In genomic region chr3:16177962-16178627, GRCh38 we compare ENCODE assay signal across 1 cellular context.
TF ChIP-seq lines count a peak whose summit lies in the region.

No MANE protein-coding gene starts in this region.

TF ChIP-seq in HepG2, 621 proteins besides CTCF, POLR2A, EP300 and RAD21 (continued from another document and continues in another):
- 0 out of 2 replicates have a peak, but pooled peaks have one; percentile 70 for TF ChIP-seq ZNF580 (CRISPR knock-in tag; IDR thresholded peaks at IDR 0.05; ENCODE audit: borderline replicate concordance, low read depth)
- TF ChIP-seq ZFP36 (IDR thresholded peaks at IDR 0.05; ENCODE audit: borderline replicate concordance, low read depth, low read length, partially characterized antibody), result peak; percentile 8
- TF ChIP-seq FOXC1 (CRISPR knock-in tag; IDR thresholded peaks at IDR 0.05; ENCODE audit: borderline replicate concordance), result peak; percentile 27; the same call in 1 of the 2 replicates
- 0 out of 2 replicates have a peak, but pooled peaks have one; percentile 45 for TF ChIP-seq POGK (CRISPR knock-in tag; conservative IDR thresholded peaks at IDR 0.05)
- TF ChIP-seq GABPB1 (CRISPR knock-in tag; IDR thresholded peaks at IDR 0.05), result peak; percentile 55; the same call in 1 of the 2 replicates
- 0 out of 2 replicates have a peak, but pooled peaks have one; percentile 49 for TF ChIP-seq ATF7-NPFF (CRISPR knock-in tag; IDR thresholded peaks at IDR 0.05; ENCODE audit: low read depth)
- 0 out of 2 replicates have a peak, but pooled peaks have one; percentile 38 for TF ChIP-seq KDM5B (CRISPR knock-in tag; IDR thresholded peaks at IDR 0.05; ENCODE audit: borderline replicate concordance)
- TF ChIP-seq HNF1B (CRISPR knock-in tag; IDR thresholded peaks at IDR 0.05), result 0 out of 2 replicates have a peak, but pooled peaks have one; percentile 47
- TF ChIP-seq FOXA3 (CRISPR knock-in tag; IDR thresholded peaks at IDR 0.05), result 0 out of 2 replicates have a peak, but pooled peaks have one; percentile 17
- TF ChIP-seq BCL6 (CRISPR knock-in tag; IDR thresholded peaks at IDR 0.05), result peak; percentile 54; the same call in 1 of the 2 replicates
- TF ChIP-seq ERF (CRISPR knock-in tag; IDR thresholded peaks at IDR 0.05), result peak; percentile 48; the same call in 1 of the 2 replicates
- TF ChIP-seq TEAD3 (CRISPR knock-in tag; optimal IDR thresholded peaks at IDR 0.05; ENCODE audit: borderline replicate concordance), result peak; percentile 59
- peak; percentile 89 for TF ChIP-seq KDM2A (CRISPR knock-in tag; IDR thresholded peaks at IDR 0.05; ENCODE audit: borderline replicate concordance, low read depth)
- no peak for TF ChIP-seq SOX13 (IDR thresholded peaks at IDR 0.05)
- TF ChIP-seq SOX13 (CRISPR knock-in tag; conservative IDR thresholded peaks at IDR 0.05 in 1 of 2, IDR thresholded peaks at IDR 0.05 in 1 of 2), result 0 out of 4 replicates have a peak, but pooled peaks of 1 of the 2 experiments have one; percentile 18
- no peak for TF ChIP-seq ZNF276 (CRISPR knock-in tag; IDR thresholded peaks at IDR 0.05; ENCODE audit: low read depth)
- 0 out of 2 replicates have a peak, but pooled peaks have one; percentile 52 for TF ChIP-seq TSC22D2 (CRISPR knock-in tag; IDR thresholded peaks at IDR 0.05; ENCODE audit: borderline replicate concordance)
- TF ChIP-seq MNT (IDR thresholded peaks at IDR 0.05), result peak; percentile 81
- TF ChIP-seq SRY (CRISPR knock-in tag; IDR thresholded peaks at IDR 0.05), result no peak
- TF ChIP-seq STAG1 (CRISPR knock-in tag; IDR thresholded peaks at IDR 0.05), result peak; percentile 97
- peak; percentile 73; the same call in 1 of the 2 replicates for TF ChIP-seq ZNF136 (CRISPR knock-in tag; IDR thresholded peaks at IDR 0.05; ENCODE audit: low read depth)
- TF ChIP-seq ZNF691 (CRISPR knock-in tag; IDR thresholded peaks at IDR 0.05; ENCODE audit: borderline replicate concordance, low read depth), result peak; percentile 74; the same call in 1 of the 2 replicates
- TF ChIP-seq KDM3A (CRISPR knock-in tag; IDR thresholded peaks at IDR 0.05; ENCODE audit: low read depth), result peak; percentile 77
- 0 out of 2 replicates have a peak, but pooled peaks have one; percentile 16 for TF ChIP-seq NCOA2 (CRISPR knock-in tag; IDR thresholded peaks at IDR 0.05)
- TF ChIP-seq ZFP91 (CRISPR knock-in tag; IDR thresholded peaks at IDR 0.05; ENCODE audit: borderline replicate concordance), result 0 out of 2 replicates have a peak, but pooled peaks have one; percentile 52
- 0 out of 2 replicates have a peak, but pooled peaks have one; percentile 24 for TF ChIP-seq ZGPAT (CRISPR knock-in tag; IDR thresholded peaks at IDR 0.05)
- peak; percentile 75 for TF ChIP-seq XRCC5 (optimal IDR thresholded peaks at IDR 0.05; ENCODE audit: low read length)
- TF ChIP-seq IKZF5 (CRISPR knock-in tag; IDR thresholded peaks at IDR 0.05), result peak; percentile 42; the same call in 1 of the 2 replicates
- peak; percentile 47; the same call in 1 of the 2 replicates for TF ChIP-seq ZNF616 (CRISPR knock-in tag; IDR thresholded peaks at IDR 0.05; ENCODE audit: low read depth)
- peak; percentile 59 for TF ChIP-seq FOSL2 (CRISPR knock-in tag; IDR thresholded peaks at IDR 0.05)
- TF ChIP-seq HMGXB4 (CRISPR knock-in tag; IDR thresholded peaks at IDR 0.05; ENCODE audit: borderline replicate concordance in 1 of 2, low read depth in 1 of 2), result peak; percentile 46 to 70; a peak in 2 of 4 replicates
- TF ChIP-seq KMT2A (CRISPR knock-in tag; IDR thresholded peaks at IDR 0.05), result 0 out of 2 replicates have a peak, but pooled peaks have one; percentile 37
- 0 out of 2 replicates have a peak, but pooled peaks have one; percentile 22 for TF ChIP-seq ELF3 (CRISPR knock-in tag; IDR thresholded peaks at IDR 0.05)
- no peak for TF ChIP-seq ZNF747 (CRISPR knock-in tag; IDR thresholded peaks at IDR 0.05; ENCODE audit: borderline replicate concordance)
- TF ChIP-seq THAP11 (CRISPR knock-in tag; IDR thresholded peaks at IDR 0.05), result peak; percentile 38; the same call in 1 of the 2 replicates
- TF ChIP-seq HNRNPLL (IDR thresholded peaks at IDR 0.05; ENCODE audit: low read depth, low read length, poor library complexity, severe bottlenecking), result peak; percentile 33
- no peak for TF ChIP-seq ZNF577 (CRISPR knock-in tag; IDR thresholded peaks at IDR 0.05; ENCODE audit: borderline replicate concordance, low read depth)
- TF ChIP-seq TBL1XR1 (IDR thresholded peaks at IDR 0.05; ENCODE audit: borderline replicate concordance, low read length, partially characterized antibody), result no peak
- no peak for TF ChIP-seq CEBPB (IDR thresholded peaks at IDR 0.05; ENCODE audit: borderline replicate concordance, low read depth, low read length)
- TF ChIP-seq ZBTB26 (CRISPR knock-in tag; IDR thresholded peaks at IDR 0.05; ENCODE audit: borderline replicate concordance), result 0 out of 2 replicates have a peak, but pooled peaks have one; percentile 36
- no peak for TF ChIP-seq ZBTB21 (CRISPR knock-in tag; IDR thresholded peaks at IDR 0.05)
- TF ChIP-seq SAP130 (CRISPR knock-in tag; IDR thresholded peaks at IDR 0.05; ENCODE audit: low read depth), result peak; percentile 43
- no peak for TF ChIP-seq HES4 (CRISPR knock-in tag; IDR thresholded peaks at IDR 0.05; ENCODE audit: borderline replicate concordance)
- peak; percentile 42; the same call in 1 of the 2 replicates for TF ChIP-seq IRF2 (CRISPR knock-in tag; IDR thresholded peaks at IDR 0.05)
- TF ChIP-seq KDM6A (CRISPR knock-in tag; IDR thresholded peaks at IDR 0.05; ENCODE audit: low read depth), result no peak
- 0 out of 2 replicates have a peak, but pooled peaks have one; percentile 11 for TF ChIP-seq NFYB (CRISPR knock-in tag; IDR thresholded peaks at IDR 0.05)
- TF ChIP-seq ZNF569 (CRISPR knock-in tag; IDR thresholded peaks at IDR 0.05; ENCODE audit: borderline replicate concordance), result no peak
- TF ChIP-seq ZKSCAN8 (CRISPR knock-in tag; IDR thresholded peaks at IDR 0.05; ENCODE audit: borderline replicate concordance), result peak; percentile 81; the same call in 1 of the 2 replicates
